6 cellular contexts compared by ENCODE assay signal in the genomic region with DNA sequence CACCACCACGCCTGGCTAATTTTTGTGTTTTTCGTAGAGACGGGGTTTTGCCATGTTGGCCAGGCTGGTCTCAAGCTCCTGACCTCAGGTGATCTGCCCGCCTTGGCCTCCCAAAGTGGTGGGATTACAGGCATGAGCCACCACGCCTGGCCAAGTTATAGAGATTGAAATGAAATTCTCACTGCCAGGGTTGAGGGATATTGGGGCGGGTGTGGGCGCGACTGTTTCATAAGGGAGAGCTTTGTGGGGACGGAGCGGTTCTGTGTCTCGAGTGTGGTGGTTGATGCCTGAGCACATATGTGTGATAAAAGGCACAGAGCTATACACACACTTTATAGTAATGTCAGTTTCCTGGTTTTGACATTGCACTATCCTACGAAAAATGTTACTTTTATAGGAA.
DNase-seq lines count a peak whose midpoint lies in the region; ATAC-seq and TF ChIP-seq lines count a peak whose summit lies in the region.
"Not testable (repeated sequence)": the region's sequence is repeated elsewhere in the genome, so short reads cannot be mapped to it uniquely, and the experiment has no call there.

No MANE protein-coding gene starts in this region.

- H3K9me3 ChIP-seq in DND-41 (ENCODE audit: insufficient read depth, low read length, severe bottlenecking); endodermal cell (ENCODE audit: control insufficient read depth, low read length); right atrium auricular region; lung (ENCODE audit: control insufficient read depth in 2 of 2, insufficient read depth in 1 of 2, low read length in 1 of 2): not testable (repeated sequence)

- not testable (repeated sequence) for H3K9ac ChIP-seq in DND-41 (ENCODE audit: low read depth, low read length); endodermal cell (ENCODE audit: extremely low read depth, low read length, poor library complexity, severe bottlenecking)

- H3K4me3 Mint-ChIP-seq in activated CD4-positive, alpha-beta T cell treated with anti-CD3 and anti-CD28 coated beads, Interleukin-2, amount 10 ng/mL, durations not matched to agents 24 days and 14 days; endodermal cell; osteocyte (ENCODE audit: unreplicated experiment): not testable (repeated sequence)

- not testable (repeated sequence) for H3K9me3 Mint-ChIP-seq in activated CD4-positive, alpha-beta T cell treated with anti-CD3 and anti-CD28 coated beads, Interleukin-2, amount 10 ng/mL, durations not matched to agents 24 days and 14 days; endodermal cell; osteocyte (ENCODE audit: unreplicated experiment)

- intact Hi-C loops in activated CD4-positive, alpha-beta T cell treated with anti-CD3 and anti-CD28 coated beads, Interleukin-2, amount 10 ng/mL, durations not matched to agents 24 days and 14 days (cut with micrococcal nuclease): not testable (repeated sequence)

- H3K4me1 ChIP-seq in DND-41 (ENCODE audit: insufficient read depth, low read length); endodermal cell (ENCODE audit: control insufficient read depth, insufficient read depth, low read length); right atrium auricular region; lung (ENCODE audit: control insufficient read depth in 2 of 2, insufficient read depth in 2 of 2, low read length in 2 of 2): not testable (repeated sequence)

- not testable (repeated sequence) for H4K20me1 ChIP-seq in DND-41 (ENCODE audit: insufficient read depth, low read length)

- not testable (repeated sequence) for H2AFZ ChIP-seq in DND-41 (ENCODE audit: low read depth, low read length)

- H3K4me2 ChIP-seq in DND-41 (ENCODE audit: insufficient read depth, low read length): not testable (repeated sequence)

- H3K27me3 Mint-ChIP-seq in activated CD4-positive, alpha-beta T cell treated with anti-CD3 and anti-CD28 coated beads, Interleukin-2, amount 10 ng/mL, durations not matched to agents 24 days and 14 days; endodermal cell (ENCODE audit: insufficient read depth): not testable (repeated sequence)
- peaks cover 17% of the 10 kb centered on the region for H3K27me3 Mint-ChIP-seq in osteocyte (ENCODE audit: unreplicated experiment)

- H3K27ac Mint-ChIP-seq in activated CD4-positive, alpha-beta T cell treated with anti-CD3 and anti-CD28 coated beads, Interleukin-2, amount 10 ng/mL, durations not matched to agents 24 days and 14 days; endodermal cell; osteocyte (ENCODE audit: unreplicated experiment): not testable (repeated sequence)

- not testable (repeated sequence) for H3K27ac ChIP-seq in DND-41 (ENCODE audit: low read length); endodermal cell (ENCODE audit: low read depth, low read length); right atrium auricular region; lung (ENCODE audit: low read depth in 1 of 2, low read length in 1 of 2)

- H3K4me1 Mint-ChIP-seq in activated CD4-positive, alpha-beta T cell treated with anti-CD3 and anti-CD28 coated beads, Interleukin-2, amount 10 ng/mL, durations not matched to agents 24 days and 14 days; endodermal cell; osteocyte (ENCODE audit: unreplicated experiment): not testable (repeated sequence)

- H3K27me3 ChIP-seq in DND-41 (ENCODE audit: insufficient read depth, low read length, poor library complexity); endodermal cell (ENCODE audit: control insufficient read depth, insufficient read depth, low read length, poor library complexity, severe bottlenecking); right atrium auricular region; lung (ENCODE audit: control insufficient read depth, insufficient read depth): not testable (repeated sequence)

- H3K79me2 ChIP-seq in DND-41 (ENCODE audit: insufficient read depth, low read length): not testable (repeated sequence)

- 0 out of 3 replicates have a peak, but pooled peaks have one; percentile 27 for ATAC-seq in DND-41 (ENCODE audit: insufficient read depth, low read depth)
- ATAC-seq in lung (ENCODE audit: insufficient read depth, low FRiP score): not testable (repeated sequence)

- TF ChIP-seq CTCF in DND-41 (IDR thresholded peaks at IDR 0.05; ENCODE audit: borderline replicate concordance, extremely low read depth, low read length, poor library complexity, severe bottlenecking); endodermal cell (conservative IDR thresholded peaks at IDR 0.05); right atrium auricular region (IDR thresholded peaks at IDR 0.05); lung (IDR thresholded peaks at IDR 0.05; ENCODE audit: control extremely low read depth, extremely low read depth); osteocyte (IDR thresholded peaks at IDR 0.05): not testable (repeated sequence)

- not testable (repeated sequence) for H3K4me3 ChIP-seq in DND-41 (ENCODE audit: low read depth in 1 of 2, low read length in 2 of 2); endodermal cell (ENCODE audit: low read length); right atrium auricular region; lung

- DNase-seq in DND-41: not testable (repeated sequence)
- peak; percentile 36 for DNase-seq in activated CD4-positive, alpha-beta T cell treated with anti-CD3 and anti-CD28 coated beads, Interleukin-2, amount 10 ng/mL, durations not matched to agents 24 days and 14 days
- peak; percentile 17 for DNase-seq in endodermal cell
- DNase-seq in right atrium auricular region (ENCODE audit: low spot score): peak; percentile 32
- DNase-seq in lung (ENCODE audit: low spot score): peak; percentile 11
- DNase-seq in osteocyte (ENCODE audit: extremely low spot score, unreplicated experiment): peak; percentile 30

- not testable (repeated sequence) for H3K36me3 ChIP-seq in DND-41 (ENCODE audit: insufficient read depth, low read length); endodermal cell (ENCODE audit: control insufficient read depth, insufficient read depth, low read length); right atrium auricular region; lung (ENCODE audit: control insufficient read depth in 2 of 2, insufficient read depth in 2 of 2, low read length in 2 of 2)

- 86 to 94% methylated on average over 4 to 12 of the region's 12 CpGs for WGBS in endodermal cell (ENCODE audit: insufficient coverage in 1 of 2, insufficient read length in 1 of 2), 2 experiments
- WGBS in lung, 2 donors: 82 to 87% methylated on average over 12 of the region's 12 CpGs

- H3K36me3 Mint-ChIP-seq in activated CD4-positive, alpha-beta T cell treated with anti-CD3 and anti-CD28 coated beads, Interleukin-2, amount 10 ng/mL, durations not matched to agents 24 days and 14 days (ENCODE audit: low read depth); endodermal cell (ENCODE audit: low read depth); osteocyte (ENCODE audit: unreplicated experiment): not testable (repeated sequence)
